9 cellular contexts compared by ENCODE assay signal in the genomic region with DNA sequence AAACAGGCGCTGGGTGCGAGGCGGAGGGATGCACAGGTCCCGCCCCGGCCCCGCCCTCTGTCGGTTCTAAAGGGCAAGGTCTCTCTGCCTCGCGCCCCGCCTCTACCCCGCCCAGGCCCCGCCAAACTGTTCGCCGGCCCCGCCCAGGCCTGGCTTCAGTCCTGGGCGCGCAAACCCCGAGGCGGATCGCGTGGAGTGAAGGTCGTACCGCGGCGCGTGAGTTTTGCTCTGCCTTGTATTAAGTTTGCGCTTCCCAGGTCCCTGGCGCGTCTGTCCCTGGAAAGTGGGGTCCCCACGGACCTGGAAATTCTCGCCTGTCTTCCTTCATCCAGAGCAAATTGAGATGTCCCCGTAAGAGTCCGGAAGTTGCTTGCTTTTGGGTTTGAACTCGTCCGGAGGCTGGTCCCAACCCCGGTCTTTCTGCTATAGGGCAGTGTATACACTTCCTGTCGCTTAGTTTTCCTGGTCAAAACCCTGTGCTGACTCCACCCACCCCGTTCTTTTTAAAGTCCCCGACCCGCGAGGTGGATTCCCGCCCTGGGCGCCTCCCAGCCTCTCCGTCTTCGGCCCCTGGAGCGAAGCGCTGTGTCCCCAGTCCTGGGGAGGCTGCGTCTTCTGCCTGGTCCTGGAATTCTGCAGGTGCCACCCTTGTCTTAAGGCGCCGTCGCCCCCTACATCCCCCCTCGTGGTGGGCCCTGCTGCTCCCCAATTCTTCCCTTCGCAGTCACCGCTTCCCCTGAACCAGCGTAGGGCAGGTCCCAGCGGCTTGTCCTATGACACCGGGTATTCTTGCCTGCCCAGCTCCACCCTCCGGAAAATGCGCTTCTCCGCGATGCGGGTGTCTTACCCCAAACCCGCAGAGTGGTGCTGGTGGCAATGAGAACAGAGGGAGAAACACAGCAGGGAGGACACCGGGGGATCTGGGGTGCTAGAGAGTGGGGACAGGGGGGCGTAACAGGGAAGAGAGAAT. TPM values are rescaled to one million over a fixed set of nuclear protein-coding genes. Genes with fewer than 3 reads are reported as not detected.
DNase-seq lines count a peak whose midpoint lies in the region; ATAC-seq, FAIRE-seq and TF ChIP-seq lines count a peak whose summit lies in the region.
"Had no signal": no experiment of that assay in that cellular context is flagged by ENCODE, and none has a peak within 500 bp of the region (broad histone marks: within the 10 kb centered on the region; RNA-seq: fewer than 3 reads in every experiment).

No MANE protein-coding gene starts in this region.

- peak overlapping the region; percentile 91 for H3K27ac Mint-ChIP-seq in activated CD4-positive, alpha-beta memory T cell treated with anti-CD3 and anti-CD28 coated beads for 36 hours

- H3K36me3 Mint-ChIP-seq in activated CD4-positive, alpha-beta memory T cell treated with anti-CD3 and anti-CD28 coated beads for 36 hours = peaks cover 36% of the 10 kb centered on the region

- no peak overlapping the region for H3K4me2 ChIP-seq in HepG2 (ENCODE audit: low read depth, low read length)

- H3K27me3 ChIP-seq in liver (ENCODE audit: control insufficient read depth in 4 of 4, insufficient read depth in 4 of 4, low read length in 3 of 4) = no peaks in the 10 kb centered on the region
- H3K27me3 ChIP-seq in HepG2 (ENCODE audit: control insufficient read depth in 1 of 2, insufficient read depth in 2 of 2, low read length in 2 of 2) = no peaks in the 10 kb centered on the region
- H3K27me3 ChIP-seq in lung (ENCODE audit: control insufficient read depth, insufficient read depth) = no peaks in the 10 kb centered on the region

- POLR2A ChIA-PET in HepG2 (lab: Yijun Ruan, JAX) = no interaction called here
- POLR2A ChIA-PET in activated CD4-positive, alpha-beta memory T cell treated with anti-CD3 and anti-CD28 coated beads for 36 hours (lab: Charles Lee) = no interaction called here

- FAIRE-seq in HepG2 (lab: Jason Lieb, UNC) = no peak
- FAIRE-seq: A204.1 had no signal

- H3K9ac ChIP-seq in liver (ENCODE audit: low read depth in 1 of 2, low read length in 2 of 2) = peak overlapping the region in 1 of 2 donors; percentile 22
- no peak overlapping the region for H3K9ac ChIP-seq in HepG2 (ENCODE audit: insufficient read depth, low read depth, low read length)

- TF ChIP-seq CTCF in liver (IDR thresholded peaks at IDR 0.05; ENCODE audit: low read depth, low read length, missing input control) = no peak
- TF ChIP-seq CTCF in HepG2 (CRISPR knock-in tag; IDR thresholded peaks at IDR 0.05) = no peak
- TF ChIP-seq CTCF in lung (IDR thresholded peaks at IDR 0.05; ENCODE audit: control extremely low read depth, extremely low read depth) = no peak

- H3K4me3 Mint-ChIP-seq in activated CD4-positive, alpha-beta memory T cell treated with anti-CD3 and anti-CD28 coated beads for 36 hours = peak overlapping the region; percentile 80

- CTCF ChIA-PET in HepG2 (lab: Yijun Ruan, JAX; ENCODE audit: low intra/inter-chr PET ratio, low total read pairs) = no interaction called here
- CTCF ChIA-PET in activated CD4-positive, alpha-beta memory T cell treated with anti-CD3 and anti-CD28 coated beads for 36 hours (lab: Charles Lee) = no interaction called here

- intact Hi-C loops in HepG2 (cut with micrococcal nuclease; ENCODE audit: unreplicated experiment) = no loop called here
- intact Hi-C loops in activated CD4-positive, alpha-beta memory T cell treated with anti-CD3 and anti-CD28 coated beads for 36 hours (cut with micrococcal nuclease) = loop anchor here (1.0 to 5.0 kb wide), 5 partner anchors 9 to 199 kb away; a partner anchor contains a TSS

- H3K9me3 ChIP-seq in liver (ENCODE audit: control insufficient read depth in 4 of 4, low read length in 3 of 4) = peaks cover 7 to 36% (median 20%) of the 10 kb centered on the region in 4 donors
- peaks cover 11% of the 10 kb centered on the region for H3K9me3 ChIP-seq in HepG2 (ENCODE audit: low read length)
- peaks cover 0 to 23% of the 10 kb centered on the region in 2 donors for H3K9me3 ChIP-seq in lung (ENCODE audit: control insufficient read depth in 2 of 2, insufficient read depth in 1 of 2, low read length in 1 of 2)

- DNase-seq in HepG2 (ENCODE audit: low spot score) (no peak), dermis microvascular lymphatic vessel endothelial cell (ENCODE audit: low read depth in 2 of 2) (peak; percentile 33 to 76), lung (ENCODE audit: low spot score) (peak; percentile 82), NCI-H1417 treated with DMSO at 0.1 percent for 48 hours (lab: John Stamatoyannopoulos, UW) (no peak)
- peak; percentile 96 for DNase-seq in activated CD4-positive, alpha-beta memory T cell treated with anti-CD3 and anti-CD28 coated beads for 36 hours
- DNase-seq in stimulated activated CD4-positive, alpha-beta T cell treated with anti-CD3 and anti-CD28 coated beads, Interleukin-4, amount 100 ng/mL, for 4 hours = peak; percentile 88 to 92

- H3K4me1 Mint-ChIP-seq in activated CD4-positive, alpha-beta memory T cell treated with anti-CD3 and anti-CD28 coated beads for 36 hours (ENCODE audit: low read depth) = peaks cover 22% of the 10 kb centered on the region

- no peaks in the 10 kb centered on the region for H3K27me3 Mint-ChIP-seq in activated CD4-positive, alpha-beta memory T cell treated with anti-CD3 and anti-CD28 coated beads for 36 hours

- H3K27ac ChIP-seq in liver (ENCODE audit: low read depth in 1 of 2, low read length in 2 of 2) (peak overlapping the region; percentile 44 to 59), HepG2 (ENCODE audit: extremely low read length, insufficient read depth, low read length) (no peak overlapping the region), lung (ENCODE audit: low read depth in 1 of 2, low read length in 1 of 2) (peak overlapping the region; percentile 83 to 85)

- no peak for TF ChIP-seq POLR2A in HepG2 (IDR thresholded peaks at IDR 0.05; ENCODE audit: insufficient read depth in 1 of 2, low read depth in 2 of 2, low read length in 2 of 2)

- no peaks in the 10 kb centered on the region for H4K20me1 ChIP-seq in HepG2 (ENCODE audit: insufficient read depth, low read length)

- H3K79me2 ChIP-seq in HepG2 (ENCODE audit: insufficient read depth, low read length) = no peaks in the 10 kb centered on the region

- H3K4me3 ChIP-seq in liver (ENCODE audit: low read depth in 1 of 3, low read length in 3 of 3) = peak overlapping the region; percentile 41 to 68 (median 62)
- no peak overlapping the region for H3K4me3 ChIP-seq in HepG2 (replicated peaks in 1 of 3; ENCODE audit: insufficient read depth in 1 of 3, low read depth in 2 of 3, low read length in 3 of 3)
- H3K4me3 ChIP-seq in lung = peak overlapping the region; percentile 50

- H2AFZ ChIP-seq in HepG2 (ENCODE audit: low read length) = no peak overlapping the region

- H3K4me1 ChIP-seq in liver (ENCODE audit: control insufficient read depth in 4 of 4, insufficient read depth in 4 of 4, low read length in 3 of 4) (no peaks in the 10 kb centered on the region), HepG2 (ENCODE audit: insufficient read depth, low read length) (no peaks in the 10 kb centered on the region), lung (ENCODE audit: control insufficient read depth in 2 of 2, insufficient read depth in 2 of 2, low read length in 2 of 2) (peaks cover 2 to 3% of the 10 kb centered on the region in 2 donors)

- 45% methylated on average over 65 of the region's 65 CpGs for WGBS in liver
- WGBS in HepG2 (ENCODE audit: low lambda C conversion rate) = 98% methylated on average over 64 of the region's 65 CpGs
- 2 to 10% methylated on average over 65 of the region's 65 CpGs for WGBS in lung, 2 donors

- TF ChIP-seq EP300 in HepG2 (IDR thresholded peaks at IDR 0.05; ENCODE audit: low read depth in 2 of 2, low read length in 2 of 2) (no peak), HepG2 (CRISPR knock-in tag; IDR thresholded peaks at IDR 0.05; ENCODE audit: borderline replicate concordance) (no peak)

- TF ChIP-seq RAD21 in liver (IDR thresholded peaks at IDR 0.05) = no peak
- TF ChIP-seq RAD21 in HepG2 (CRISPR knock-in tag; IDR thresholded peaks at IDR 0.05) = no peak

- in situ Hi-C loops in HepG2 (cut with HindIII; ENCODE audit: extremely low pct_ligation_motif_present, low pct_unique_long_range_greater_than_20kb) = no loop called here

- no TSS peak for BruUV-seq in HepG2 (replicated peaks; lab: Mats Ljungman, UMichigan)

- H3K9me3 Mint-ChIP-seq in activated CD4-positive, alpha-beta memory T cell treated with anti-CD3 and anti-CD28 coated beads for 36 hours = peaks cover 12% of the 10 kb centered on the region

- no peak for ATAC-seq in HepG2
- ATAC-seq in HG03460 (IDR thresholded peaks at IDR 0.05; ENCODE audit: unreplicated experiment) = peak; percentile 89
- peak; percentile 93 for ATAC-seq in lung (ENCODE audit: insufficient read depth, low FRiP score)

- H3K36me3 ChIP-seq in liver (ENCODE audit: control insufficient read depth in 4 of 4, insufficient read depth in 3 of 4, low read depth in 1 of 4, low read length in 3 of 4) (peaks cover 8 to 16% (median 10%) of the 10 kb centered on the region in 4 donors), HepG2 (replicated peaks in 1 of 2; ENCODE audit: control insufficient read depth in 1 of 2, insufficient read depth in 2 of 2, low read length in 2 of 2) (peaks cover 0 to 8% of the 10 kb centered on the region in 2 experiments; a peak in 3 of 5 replicates), lung (ENCODE audit: control insufficient read depth in 2 of 2, insufficient read depth in 2 of 2, low read length in 2 of 2) (peaks cover 0 to 4% of the 10 kb centered on the region in 2 donors)

RNA-seq across cellular contexts. Expression of a gene that starts 8.6 kb away (rescaled TPM):
- total RNA-seq in liver = 1 to 10 TPM; 8.7 to 9.4 TPM
- polyA plus RNA-seq in liver = 1 to 10 TPM in 1 of 2 donors, under 1 TPM in 1; 0.88 to 1.7 TPM
- 7.4 and 17.5 TPM in 2 replicates for total RNA-seq in HepG2 (2016; rRNA removed; fragmentation: Illumina TruSeq; extraction: Trizol)
- 1.5 and 2.7 TPM in 2 replicates for total RNA-seq in HepG2 (2016; cell fraction: cytosol; rRNA removed; fragmentation: Illumina TruSeq; extraction: Trizol; ENCODE audit: low read depth)
- total RNA-seq in HepG2 (2016; cell fraction: insoluble cytoplasmic fraction; rRNA removed; fragmentation: Illumina TruSeq; extraction: Trizol) = 7.6 and 14.1 TPM in 2 replicates
- total RNA-seq in HepG2 (2016; cell fraction: membrane; rRNA removed; fragmentation: Illumina TruSeq; extraction: Trizol) = 5.1 and 6.2 TPM in 2 replicates
- total RNA-seq in HepG2 (2016; cell fraction: nucleus; rRNA removed; fragmentation: Illumina TruSeq; extraction: Trizol) = 8.7 and 11.8 TPM in 2 replicates
- polyA plus RNA-seq in HepG2 (2011; rRNA removed) = 3.0 and 3.3 TPM in 2 replicates
- 1.2 and 2.1 TPM in 2 replicates for polyA plus RNA-seq in HepG2 (2011; cell fraction: cytosol; rRNA removed)
- polyA plus RNA-seq in HepG2 (2011; cell fraction: nucleus; rRNA removed) = 3.7 and 5.5 TPM in 2 replicates
- polyA plus RNA-seq in HepG2 (2012) = 1.4 and 1.7 TPM in 2 replicates
- polyA plus RNA-seq in HepG2 (2016; cell fraction: cytosol; fragmentation: Illumina TruSeq; extraction: Trizol; ENCODE audit: low read depth) = 0.03 and 0.27 TPM in 2 replicates
- polyA plus RNA-seq in HepG2 (2016; cell fraction: insoluble cytoplasmic fraction; fragmentation: Illumina TruSeq; extraction: Trizol; ENCODE audit: low read depth) = 2.4 and 3.5 TPM in 2 replicates
- polyA plus RNA-seq in HepG2 (2016; cell fraction: membrane; fragmentation: Illumina TruSeq; extraction: Trizol; ENCODE audit: low read depth) = 0.37 and 0.50 TPM in 2 replicates
- polyA plus RNA-seq in HepG2 (2016; cell fraction: nucleus; fragmentation: Illumina TruSeq; extraction: Trizol; ENCODE audit: insufficient read depth, low read depth) = 5.9 and 8.6 TPM in 2 replicates
- 2.8 and 6.5 TPM in 2 replicates for polyA minus RNA-seq in HepG2 (2011; rRNA and poly(A)+ RNA removed; ENCODE audit: low replicate concordance)
- polyA minus RNA-seq in HepG2 (2011; cell fraction: cytosol; rRNA and poly(A)+ RNA removed) = 3.8 and 6.8 TPM in 2 replicates
- polyA minus RNA-seq in HepG2 (2011; cell fraction: nucleus; rRNA and poly(A)+ RNA removed) = 13.0 and 22.6 TPM in 2 replicates
- 10 to 100 TPM; 31.8 to 32.9 TPM for total RNA-seq in activated CD4-positive, alpha-beta memory T cell treated with anti-CD3 and anti-CD28 coated beads for 36 hours
- 10.3 and 11.3 TPM in 2 replicates for total RNA-seq in dermis microvascular lymphatic vessel endothelial cell
- total RNA-seq in lung = 10 to 100 TPM; 20.2 to 37.9 TPM
- polyA plus RNA-seq in lung = 1 to 10 TPM; 2.8 to 4.0 TPM

RNA-seq across cellular contexts. Expression of a gene that starts 34.0 kb away (rescaled TPM):
- 10 to 100 TPM in 1 of 2 donors, 1 to 10 TPM in 1; 4.9 to 12.8 TPM for total RNA-seq in liver
- polyA plus RNA-seq in liver = 1 to 10 TPM in 1 of 2 donors, under 1 TPM in 1; 0.75 to 1.1 TPM
- 6.3 and 7.7 TPM in 2 replicates for total RNA-seq in HepG2 (2016; rRNA removed; fragmentation: Illumina TruSeq; extraction: Trizol)
- total RNA-seq in HepG2 (2016; cell fraction: cytosol; rRNA removed; fragmentation: Illumina TruSeq; extraction: Trizol; ENCODE audit: low read depth) = 1.1 and 2.6 TPM in 2 replicates
- 6.6 and 8.1 TPM in 2 replicates for total RNA-seq in HepG2 (2016; cell fraction: insoluble cytoplasmic fraction; rRNA removed; fragmentation: Illumina TruSeq; extraction: Trizol)
- total RNA-seq in HepG2 (2016; cell fraction: membrane; rRNA removed; fragmentation: Illumina TruSeq; extraction: Trizol) = 3.1 and 4.0 TPM in 2 replicates
- total RNA-seq in HepG2 (2016; cell fraction: nucleus; rRNA removed; fragmentation: Illumina TruSeq; extraction: Trizol) = 5.7 and 10.0 TPM in 2 replicates
- 4.5 and 5.0 TPM in 2 replicates for polyA plus RNA-seq in HepG2 (2011; rRNA removed)
- 1.6 and 2.2 TPM in 2 replicates for polyA plus RNA-seq in HepG2 (2011; cell fraction: cytosol; rRNA removed)
- 5.8 and 6.5 TPM in 2 replicates for polyA plus RNA-seq in HepG2 (2011; cell fraction: nucleus; rRNA removed)
- polyA plus RNA-seq in HepG2 (2012) = 1.7 and 2.9 TPM in 2 replicates
- 0.11 and 0.12 TPM in 2 replicates for polyA plus RNA-seq in HepG2 (2016; cell fraction: cytosol; fragmentation: Illumina TruSeq; extraction: Trizol; ENCODE audit: low read depth)
- polyA plus RNA-seq in HepG2 (2016; cell fraction: insoluble cytoplasmic fraction; fragmentation: Illumina TruSeq; extraction: Trizol; ENCODE audit: low read depth) = 2.8 and 3.7 TPM in 2 replicates
- 0.38 and 0.49 TPM in 2 replicates for polyA plus RNA-seq in HepG2 (2016; cell fraction: membrane; fragmentation: Illumina TruSeq; extraction: Trizol; ENCODE audit: low read depth)
- 5.5 and 7.9 TPM in 2 replicates for polyA plus RNA-seq in HepG2 (2016; cell fraction: nucleus; fragmentation: Illumina TruSeq; extraction: Trizol; ENCODE audit: insufficient read depth, low read depth)
- polyA minus RNA-seq in HepG2 (2011; rRNA and poly(A)+ RNA removed; ENCODE audit: low replicate concordance) = 6.0 and 8.1 TPM in 2 replicates
- polyA minus RNA-seq in HepG2 (2011; cell fraction: cytosol; rRNA and poly(A)+ RNA removed) = 4.0 and 5.3 TPM in 2 replicates
- polyA minus RNA-seq in HepG2 (2011; cell fraction: nucleus; rRNA and poly(A)+ RNA removed) = 16.4 and 19.3 TPM in 2 replicates
- 10 to 100 TPM; 19.9 to 22.7 TPM for total RNA-seq in activated CD4-positive, alpha-beta memory T cell treated with anti-CD3 and anti-CD28 coated beads for 36 hours
- 9.5 and 12.3 TPM in 2 replicates for total RNA-seq in dermis microvascular lymphatic vessel endothelial cell
- total RNA-seq in lung = 10 to 100 TPM; 14.8 to 28.9 TPM
- 1 to 10 TPM; 5.8 to 9.4 TPM for polyA plus RNA-seq in lung

Comparison
In these comparisons a context has a peak if more than half of its experiments do, and no peak if none do; other contexts are left out.
1. H3K4me3 ChIP-seq: peak in liver (3 of 3) and lung (single experiment); none in HepG2 (0 of 3).
2. DNase-seq: peak in activated CD4-positive, alpha-beta memory T cell treated with anti-CD3 and anti-CD28 coated beads for 36 hours (single experiment), dermis microvascular lymphatic vessel endothelial cell (2 of 2), lung (single experiment) and stimulated activated CD4-positive, alpha-beta T cell treated with anti-CD3 and anti-CD28 coated beads, Interleukin-4, amount 100 ng/mL, for 4 hours (2 of 2); none in HepG2 (single experiment) and NCI-H1417 treated with DMSO at 0.1 percent for 48 hours (single experiment).